Comparison of ENCODE assay signal across 19 cellular contexts in genomic region chr10:89592539-89592938, GRCh38. TPM values are rescaled to one million over a fixed set of nuclear protein-coding genes. Genes with fewer than 3 reads are reported as not detected.
DNase-seq lines count a peak whose midpoint lies in the region; ATAC-seq, FAIRE-seq and TF ChIP-seq lines count a peak whose summit lies in the region.
"Had no signal": no experiment of that assay in that cellular context is flagged by ENCODE, and none has a peak within 500 bp of the region (broad histone marks: within the 10 kb centered on the region; RNA-seq: fewer than 3 reads in every experiment).

No MANE protein-coding gene starts in this region.

- H3K27me3 ChIP-seq in liver (ENCODE audit: control insufficient read depth in 4 of 4, insufficient read depth in 4 of 4, low read length in 3 of 4) = no peaks in the 10 kb centered on the region
- no peaks in the 10 kb centered on the region for H3K27me3 ChIP-seq in HepG2 (ENCODE audit: control insufficient read depth in 1 of 2, insufficient read depth in 2 of 2, low read length in 2 of 2)
- H3K27me3 ChIP-seq in left lung = no peaks in the 10 kb centered on the region
- no peaks in the 10 kb centered on the region for H3K27me3 ChIP-seq in gastrocnemius medialis
- H3K27me3 ChIP-seq: BLaER1 treated with 17β-estradiol and CSF1 and Interleukin-3, amounts not matched to agents 10 nM and 100 nM had no signal

- H3K9me3 ChIP-seq in liver (ENCODE audit: control insufficient read depth in 4 of 4, low read length in 3 of 4) = no peaks in the 10 kb centered on the region
- H3K9me3 ChIP-seq in HepG2 (ENCODE audit: low read length) = no peaks in the 10 kb centered on the region
- H3K9me3 ChIP-seq in left lung = no peaks in the 10 kb centered on the region
- no peaks in the 10 kb centered on the region for H3K9me3 ChIP-seq in gastrocnemius medialis

- no TSS peak for BruUV-seq in HepG2 (replicated peaks; lab: Mats Ljungman, UMichigan)

- H3K4me3 Mint-ChIP-seq in activated T-helper 17 cell treated with anti-CD3 and anti-CD28 coated beads, Interleukin-2, amount 50 U/mL, for 72 hours = no peak overlapping the region
- H3K4me3 Mint-ChIP-seq: CD8-positive, alpha-beta memory T cell had no signal

- H3K27ac Mint-ChIP-seq in activated T-helper 17 cell treated with anti-CD3 and anti-CD28 coated beads, Interleukin-2, amount 50 U/mL, for 72 hours = no peak overlapping the region

- H3K4me3 ChIP-seq in liver (ENCODE audit: low read depth in 1 of 3, low read length in 3 of 3) (no peak overlapping the region), HepG2 (replicated peaks in 1 of 3; ENCODE audit: insufficient read depth in 1 of 3, low read depth in 2 of 3, low read length in 3 of 3) (no peak overlapping the region), left lung (no peak overlapping the region), gastrocnemius medialis (no peak overlapping the region)
- H3K4me3 ChIP-seq: BLaER1 treated with 17β-estradiol and CSF1 and Interleukin-3, amounts not matched to agents 10 nM and 100 nM; K562 had no signal

- FAIRE-seq in HepG2 (lab: Jason Lieb, UNC) = no peak
- FAIRE-seq: D721Med, GM12892, K562 had no signal

- TF ChIP-seq CTCF in liver (IDR thresholded peaks at IDR 0.05; ENCODE audit: low read depth, low read length, missing input control) = no peak
- TF ChIP-seq CTCF in HepG2 (CRISPR knock-in tag; IDR thresholded peaks at IDR 0.05) = no peak
- no peak for TF ChIP-seq CTCF in left lung (IDR thresholded peaks at IDR 0.05)
- TF ChIP-seq CTCF in gastrocnemius medialis (IDR thresholded peaks at IDR 0.05 in 4 of 5, conservative IDR thresholded peaks at IDR 0.05 in 1 of 5) = no peak

- intact Hi-C loops in HepG2 (cut with micrococcal nuclease; ENCODE audit: unreplicated experiment) = no loop called here
- intact Hi-C loops in left lung (cut with DNase I) = no loop called here
- intact Hi-C loops in gastrocnemius medialis (cut with DNase I; ENCODE audit: low total_unique reads) = loop anchor here (5.0 kb wide), 1 partner anchor 40 kb away; no protein-coding TSS in a partner anchor

- no peak overlapping the region for H2AFZ ChIP-seq in HepG2 (ENCODE audit: low read length)

- TF ChIP-seq RAD21 in liver (IDR thresholded peaks at IDR 0.05) = no peak
- no peak for TF ChIP-seq RAD21 in HepG2 (CRISPR knock-in tag; IDR thresholded peaks at IDR 0.05)

- in situ Hi-C loops in HepG2 (cut with HindIII; ENCODE audit: extremely low pct_ligation_motif_present, low pct_unique_long_range_greater_than_20kb) = no loop called here
- in situ Hi-C loops in gastrocnemius medialis (cut with MboI; ENCODE audit: low sequenced_read_pairs in 4 of 4) = loop anchor here in 1 of 4 donors (10.0 kb wide), 1 partner anchor 112 kb away; the partner anchor contains the start of gene KIF20B

- H3K4me1 ChIP-seq in liver (ENCODE audit: control insufficient read depth in 4 of 4, insufficient read depth in 4 of 4, low read length in 3 of 4) = peaks cover 0 to 39% (median 21%) of the 10 kb centered on the region in 4 donors
- H3K4me1 ChIP-seq in HepG2 (ENCODE audit: insufficient read depth, low read length) = peaks cover 15% of the 10 kb centered on the region
- H3K4me1 ChIP-seq in left lung = no peaks in the 10 kb centered on the region
- peaks cover 41 to 52% of the 10 kb centered on the region in 2 donors for H3K4me1 ChIP-seq in gastrocnemius medialis

- 78% methylated on average over 3 of the region's 3 CpGs for WGBS in liver
- 90% methylated on average over 3 of the region's 3 CpGs for WGBS in HepG2 (ENCODE audit: low lambda C conversion rate)

- POLR2A ChIA-PET in HepG2 (lab: Yijun Ruan, JAX) = no interaction called here

- TF ChIP-seq EP300 in HepG2 (IDR thresholded peaks at IDR 0.05; ENCODE audit: low read depth in 2 of 2, low read length in 2 of 2) = no peak
- TF ChIP-seq EP300 in HepG2 (CRISPR knock-in tag; IDR thresholded peaks at IDR 0.05; ENCODE audit: borderline replicate concordance) = no peak

- H3K4me2 ChIP-seq in HepG2 (ENCODE audit: low read depth, low read length) = no peak overlapping the region
- H3K4me2 ChIP-seq: BLaER1 treated with 17β-estradiol and CSF1 and Interleukin-3, amounts not matched to agents 10 nM and 100 nM had no signal

- H3K4me1 Mint-ChIP-seq in activated T-helper 17 cell treated with anti-CD3 and anti-CD28 coated beads, Interleukin-2, amount 50 U/mL, for 72 hours = no peaks in the 10 kb centered on the region
- H3K4me1 Mint-ChIP-seq: CD8-positive, alpha-beta memory T cell had no signal

- no peaks in the 10 kb centered on the region for H3K79me2 ChIP-seq in HepG2 (ENCODE audit: insufficient read depth, low read length)

- no peaks in the 10 kb centered on the region for H4K20me1 ChIP-seq in HepG2 (ENCODE audit: insufficient read depth, low read length)
- H4K20me1 ChIP-seq: BLaER1 treated with 17β-estradiol and CSF1 and Interleukin-3, amounts not matched to agents 10 nM and 100 nM had no signal

- CTCF ChIA-PET in HepG2 (lab: Yijun Ruan, JAX; ENCODE audit: low intra/inter-chr PET ratio, low total read pairs) = no interaction called here

- peak overlapping the region; percentile 85 to 86 for H3K27ac ChIP-seq in liver (ENCODE audit: low read depth in 1 of 2, low read length in 2 of 2)
- H3K27ac ChIP-seq in HepG2 (ENCODE audit: extremely low read length, insufficient read depth, low read length) = no peak overlapping the region
- H3K27ac ChIP-seq in left lung = no peak overlapping the region
- H3K27ac ChIP-seq in gastrocnemius medialis = peak overlapping the region; percentile 67 to 79 (median 74)
- H3K27ac ChIP-seq: BLaER1 treated with 17β-estradiol and CSF1 and Interleukin-3, amounts not matched to agents 10 nM and 100 nM had no signal

- no peaks in the 10 kb centered on the region for H3K27me3 Mint-ChIP-seq in activated T-helper 17 cell treated with anti-CD3 and anti-CD28 coated beads, Interleukin-2, amount 50 U/mL, for 72 hours
- H3K27me3 Mint-ChIP-seq: CD8-positive, alpha-beta memory T cell had no signal

- H3K9ac ChIP-seq in liver (ENCODE audit: low read depth in 1 of 2, low read length in 2 of 2) (no peak overlapping the region), HepG2 (ENCODE audit: insufficient read depth, low read depth, low read length) (no peak overlapping the region)
- H3K9ac ChIP-seq: BLaER1 treated with 17β-estradiol and CSF1 and Interleukin-3, amounts not matched to agents 10 nM and 100 nM had no signal

- peaks cover 5% of the 10 kb centered on the region for H3K36me3 Mint-ChIP-seq in activated T-helper 17 cell treated with anti-CD3 and anti-CD28 coated beads, Interleukin-2, amount 50 U/mL, for 72 hours (ENCODE audit: low read depth)

- ATAC-seq in HepG2 = no peak
- peak; percentile 19 for ATAC-seq in left lung
- no peak for ATAC-seq in gastrocnemius medialis
- ATAC-seq in activated T-helper 17 cell treated with anti-CD3 and anti-CD28 coated beads, Interleukin-2, amount 50 U/mL, for 72 hours (replicated peaks) = no peak
- ATAC-seq in GM18498 (IDR thresholded peaks at IDR 0.05; ENCODE audit: unreplicated experiment) = no peak
- ATAC-seq: HCT116, K562 had no signal

- H3K9me3 Mint-ChIP-seq in activated T-helper 17 cell treated with anti-CD3 and anti-CD28 coated beads, Interleukin-2, amount 50 U/mL, for 72 hours = no peaks in the 10 kb centered on the region
- H3K9me3 Mint-ChIP-seq: CD8-positive, alpha-beta memory T cell had no signal

- H3K36me3 ChIP-seq in liver (ENCODE audit: control insufficient read depth in 4 of 4, insufficient read depth in 3 of 4, low read depth in 1 of 4, low read length in 3 of 4) (peaks cover 0 to 15% (median 5%) of the 10 kb centered on the region in 4 donors), HepG2 (replicated peaks in 1 of 2; ENCODE audit: control insufficient read depth in 1 of 2, insufficient read depth in 2 of 2, low read length in 2 of 2) (peaks cover 5 to 32% of the 10 kb centered on the region in 2 experiments), left lung (peaks cover 0 to 3% of the 10 kb centered on the region in 2 donors), gastrocnemius medialis (no peaks in the 10 kb centered on the region)

- DNase-seq in HepG2 (ENCODE audit: low spot score) (no peak), left lung (no peak), gastrocnemius medialis (no peak), AG08396 (ENCODE audit: low spot score) (no peak)
- DNase-seq: CD8-positive, alpha-beta memory T cell; GOT3; NCI-H1092 treated with DMSO at 0.1 percent for 48 hours; NCI-H2081; NCI-H748 treated with DMSO at 0.1 percent for 48 hours; NK-92 treated with Interleukin-12 subunit alpha and Interleukin-12 subunit beta, amount 100 ng/mL, for 24 hours; SHP77 treated with DMSO at 0.1 percent for 48 hours had no signal

- no peak for TF ChIP-seq POLR2A in HepG2 (IDR thresholded peaks at IDR 0.05; ENCODE audit: insufficient read depth in 1 of 2, low read depth in 2 of 2, low read length in 2 of 2)
- TF ChIP-seq POLR2A in gastrocnemius medialis (IDR thresholded peaks at IDR 0.05) = no peak

RNA-seq across cellular contexts. Expression of gene PANK1, which starts 52.5 kb away (rescaled TPM):
- 100 to 1,000 TPM in 1 of 2 donors, 10 to 100 TPM in 1; 50.8 to 105 TPM for total RNA-seq in liver
- 10 to 100 TPM; 30.0 to 38.6 TPM for polyA plus RNA-seq in liver
- 33.3 and 46.5 TPM in 2 replicates for total RNA-seq in HepG2 (2016; rRNA removed; fragmentation: Illumina TruSeq; extraction: Trizol)
- 6.8 and 8.5 TPM in 2 replicates for total RNA-seq in HepG2 (2016; cell fraction: cytosol; rRNA removed; fragmentation: Illumina TruSeq; extraction: Trizol; ENCODE audit: low read depth)
- total RNA-seq in HepG2 (2016; cell fraction: insoluble cytoplasmic fraction; rRNA removed; fragmentation: Illumina TruSeq; extraction: Trizol) = 34.1 and 46.4 TPM in 2 replicates
- 25.9 and 26.8 TPM in 2 replicates for total RNA-seq in HepG2 (2016; cell fraction: membrane; rRNA removed; fragmentation: Illumina TruSeq; extraction: Trizol)
- total RNA-seq in HepG2 (2016; cell fraction: nucleus; rRNA removed; fragmentation: Illumina TruSeq; extraction: Trizol) = 25.0 and 33.6 TPM in 2 replicates
- 15.6 and 18.2 TPM in 2 replicates for polyA plus RNA-seq in HepG2 (2011; rRNA removed)
- polyA plus RNA-seq in HepG2 (2011; cell fraction: cytosol; rRNA removed) = 10.3 and 15.1 TPM in 2 replicates
- 4.2 and 6.1 TPM in 2 replicates for polyA plus RNA-seq in HepG2 (2011; cell fraction: nucleus; rRNA removed)
- polyA plus RNA-seq in HepG2 (2012) = 15.3 and 17.5 TPM in 2 replicates
- 5.7 and 6.2 TPM in 2 replicates for polyA plus RNA-seq in HepG2 (2016; cell fraction: cytosol; fragmentation: Illumina TruSeq; extraction: Trizol; ENCODE audit: low read depth)
- polyA plus RNA-seq in HepG2 (2016; cell fraction: insoluble cytoplasmic fraction; fragmentation: Illumina TruSeq; extraction: Trizol; ENCODE audit: low read depth) = 43.3 and 44.9 TPM in 2 replicates
- polyA plus RNA-seq in HepG2 (2016; cell fraction: membrane; fragmentation: Illumina TruSeq; extraction: Trizol; ENCODE audit: low read depth) = 17.9 and 18.2 TPM in 2 replicates
- 22.4 and 26.9 TPM in 2 replicates for polyA plus RNA-seq in HepG2 (2016; cell fraction: nucleus; fragmentation: Illumina TruSeq; extraction: Trizol; ENCODE audit: insufficient read depth, low read depth)
- 15.5 and 17.6 TPM in 2 replicates for polyA minus RNA-seq in HepG2 (2011; rRNA and poly(A)+ RNA removed; ENCODE audit: low replicate concordance)
- polyA minus RNA-seq in HepG2 (2011; cell fraction: cytosol; rRNA and poly(A)+ RNA removed) = 15.5 and 15.7 TPM in 2 replicates
- 18.3 and 31.2 TPM in 2 replicates for polyA minus RNA-seq in HepG2 (2011; cell fraction: nucleus; rRNA and poly(A)+ RNA removed)
- 10 to 100 TPM in 1 of 2 donors, 1 to 10 TPM in 1; 9.4 to 12.8 TPM for total RNA-seq in left lung
- total RNA-seq in gastrocnemius medialis = 10 to 100 TPM in 1 of 4 donors, 1 to 10 TPM in 3; 7.3 to 16.3 (median 9.0) TPM
- total RNA-seq in activated T-helper 17 cell treated with anti-CD3 and anti-CD28 coated beads, Interleukin-2, amount 50 U/mL, for 72 hours = 1 to 10 TPM; 3.6 to 4.2 TPM

RNA-seq across cellular contexts. Expression of gene SLC16A12, which starts 57.1 kb away (rescaled TPM):
- total RNA-seq in liver = 10 to 100 TPM in 1 of 2 donors, 1 to 10 TPM in 1; 1.5 to 10.7 TPM
- under 1 TPM; 0.03 to 0.38 TPM for polyA plus RNA-seq in liver
- total RNA-seq in HepG2 (2016; rRNA removed; fragmentation: Illumina TruSeq; extraction: Trizol) = 0.02 TPM in 1 of 2 replicates, not detected in the other
- not detected in 2 replicates for total RNA-seq in HepG2 (2016; cell fraction: cytosol; rRNA removed; fragmentation: Illumina TruSeq; extraction: Trizol; ENCODE audit: low read depth)
- total RNA-seq in HepG2 (2016; cell fraction: insoluble cytoplasmic fraction; rRNA removed; fragmentation: Illumina TruSeq; extraction: Trizol) = 0.04 TPM in 1 of 2 replicates, not detected in the other
- 0.03 TPM in 1 of 2 replicates, not detected in the other for total RNA-seq in HepG2 (2016; cell fraction: membrane; rRNA removed; fragmentation: Illumina TruSeq; extraction: Trizol)
- total RNA-seq in HepG2 (2016; cell fraction: nucleus; rRNA removed; fragmentation: Illumina TruSeq; extraction: Trizol) = 0.06 TPM in 1 of 2 replicates, not detected in the other
- polyA plus RNA-seq in HepG2 (2011; rRNA removed) = 0.07 TPM in 1 of 2 replicates, not detected in the other
- polyA plus RNA-seq in HepG2 (2011; cell fraction: cytosol; rRNA removed) = 0.01 TPM in 2 replicates
- polyA plus RNA-seq in HepG2 (2011; cell fraction: nucleus; rRNA removed) = not detected in 2 replicates
- polyA plus RNA-seq in HepG2 (2012) = not detected in 2 replicates
- not detected in 2 replicates for polyA plus RNA-seq in HepG2 (2016; cell fraction: cytosol; fragmentation: Illumina TruSeq; extraction: Trizol; ENCODE audit: low read depth)
- not detected in 2 replicates for polyA plus RNA-seq in HepG2 (2016; cell fraction: insoluble cytoplasmic fraction; fragmentation: Illumina TruSeq; extraction: Trizol; ENCODE audit: low read depth)
- polyA plus RNA-seq in HepG2 (2016; cell fraction: membrane; fragmentation: Illumina TruSeq; extraction: Trizol; ENCODE audit: low read depth) = not detected in 2 replicates
- not detected in 2 replicates for polyA plus RNA-seq in HepG2 (2016; cell fraction: nucleus; fragmentation: Illumina TruSeq; extraction: Trizol; ENCODE audit: insufficient read depth, low read depth)
- polyA minus RNA-seq in HepG2 (2011; rRNA and poly(A)+ RNA removed; ENCODE audit: low replicate concordance) = not detected in 2 replicates
- polyA minus RNA-seq in HepG2 (2011; cell fraction: cytosol; rRNA and poly(A)+ RNA removed) = not detected in 2 replicates
- polyA minus RNA-seq in HepG2 (2011; cell fraction: nucleus; rRNA and poly(A)+ RNA removed) = not detected in 2 replicates
- total RNA-seq in left lung = 1 to 10 TPM; 1.5 to 6.3 TPM
- 1 to 10 TPM in 3 of 4 donors, under 1 TPM in 1; 0.97 to 3.1 (median 1.4) TPM for total RNA-seq in gastrocnemius medialis
- total RNA-seq in activated T-helper 17 cell treated with anti-CD3 and anti-CD28 coated beads, Interleukin-2, amount 50 U/mL, for 72 hours = not detected
- total RNA-seq: CD8-positive, alpha-beta memory T cell; K562 had no signal
- polyA plus RNA-seq: CD8-positive, alpha-beta memory T cell; K562 had no signal

Comparison
In these comparisons a context has a peak if more than half of its experiments do, and no peak if none do; other contexts are left out.
1. H3K27ac ChIP-seq: peak in liver (2 of 2) and gastrocnemius medialis (4 of 4); none in HepG2 (single experiment) and left lung (0 of 2).